In the genomic region with DNA sequence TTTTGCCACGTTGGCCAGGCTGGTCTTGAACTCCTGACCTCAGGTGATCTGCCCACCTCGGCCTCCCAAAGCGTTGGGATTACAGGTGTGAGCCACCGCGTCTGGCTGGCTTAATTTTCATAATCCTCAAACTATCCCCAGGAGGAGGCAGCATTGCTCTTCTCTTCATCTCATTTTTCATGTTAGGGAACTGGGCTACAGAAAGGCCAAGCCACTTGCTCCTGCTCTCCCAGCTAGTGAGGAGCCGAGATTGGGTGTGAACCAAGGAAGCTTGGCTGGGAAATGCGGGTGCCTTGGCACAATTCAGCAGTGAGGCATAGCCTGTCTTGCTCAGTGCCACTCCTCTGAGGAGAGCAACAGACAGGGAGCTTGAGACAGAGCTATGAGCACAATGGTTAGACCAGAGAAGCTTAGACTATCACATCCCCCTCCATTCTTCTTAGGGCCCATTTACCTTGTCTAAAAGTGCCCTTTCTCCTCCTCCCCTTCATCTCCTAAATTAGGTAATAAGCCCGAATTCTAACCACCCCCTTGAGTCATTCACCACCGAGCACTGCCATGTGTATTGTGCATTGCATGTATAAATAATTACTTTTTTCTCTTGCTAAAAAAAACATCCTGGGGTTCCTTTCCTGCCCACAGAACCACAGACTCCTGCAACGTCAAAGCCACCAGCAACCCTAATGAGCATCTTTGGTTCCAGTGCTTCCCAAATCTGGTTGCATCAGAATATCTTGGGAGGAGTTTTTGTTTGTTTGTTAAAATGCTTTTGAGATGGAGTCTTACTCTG, we compare ENCODE assay signal across 1 cellular context.
A peak's percentile ranks its signal among the peaks of the same experiment; 100 is the strongest.
TF ChIP-seq lines count a peak whose summit lies in the region.

No MANE protein-coding gene starts in this region.

TF ChIP-seq in HepG2, 621 proteins besides CTCF, POLR2A, EP300 and RAD21:
- TF ChIP-seq, protein P1, sequence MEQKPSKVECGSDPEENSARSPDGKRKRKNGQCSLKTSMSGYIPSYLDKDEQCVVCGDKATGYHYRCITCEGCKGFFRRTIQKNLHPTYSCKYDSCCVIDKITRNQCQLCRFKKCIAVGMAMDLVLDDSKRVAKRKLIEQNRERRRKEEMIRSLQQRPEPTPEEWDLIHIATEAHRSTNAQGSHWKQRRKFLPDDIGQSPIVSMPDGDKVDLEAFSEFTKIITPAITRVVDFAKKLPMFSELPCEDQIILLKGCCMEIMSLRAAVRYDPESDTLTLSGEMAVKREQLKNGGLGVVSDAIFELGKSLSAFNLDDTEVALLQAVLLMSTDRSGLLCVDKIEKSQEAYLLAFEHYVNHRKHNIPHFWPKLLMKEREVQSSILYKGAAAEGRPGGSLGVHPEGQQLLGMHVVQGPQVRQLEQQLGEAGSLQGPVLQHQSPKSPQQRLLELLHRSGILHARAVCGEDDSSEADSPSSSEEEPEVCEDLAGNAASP (CRISPR knock-in tag; IDR thresholded peaks at IDR 0.05; ENCODE audit: borderline replicate concordance), result no peak
- TF ChIP-seq STAG1 (CRISPR knock-in tag; IDR thresholded peaks at IDR 0.05), result peak; percentile 51
